In genomic region chr13:76014618-76015315, GRCh38 we compare ENCODE assay signal across 15 cellular contexts.
DNase-seq lines count a peak whose midpoint lies in the region; ATAC-seq and TF ChIP-seq lines count a peak whose summit lies in the region.
"Had no signal": no experiment of that assay in that cellular context is flagged by ENCODE, and none has a peak within 500 bp of the region (broad histone marks: within the 10 kb centered on the region; RNA-seq: fewer than 3 reads in every experiment).

No MANE protein-coding gene starts in this region.

- H3K36me3 ChIP-seq in RWPE2 (ENCODE audit: low read depth) (no peaks in the 10 kb centered on the region), suprapubic skin (no peaks in the 10 kb centered on the region)
- H3K36me3 ChIP-seq: BE2C, colonic mucosa had no signal

- no peak for TF ChIP-seq EP300 in suprapubic skin (IDR thresholded peaks at IDR 0.05)

- no peak overlapping the region for H3K27ac ChIP-seq in RWPE2 (ENCODE audit: poor library complexity, severe bottlenecking)
- no peak overlapping the region for H3K27ac ChIP-seq in suprapubic skin
- H3K27ac ChIP-seq: colonic mucosa, HL-60 had no signal

- H3K4me3 Mint-ChIP-seq in nephron = no peak overlapping the region
- H3K4me3 Mint-ChIP-seq in activated CD4-positive, alpha-beta memory T cell treated with anti-CD3 and anti-CD28 coated beads for 36 hours = no peak overlapping the region
- H3K4me3 Mint-ChIP-seq: activated T-helper 1 cell treated with anti-CD3 and anti-CD28 coated beads, Interleukin-12 subunit alpha, Interleukin-12 subunit beta, Interleukin-2, Interleukin-4 antibody, amounts not matched to agents 30 ng/mL and 10 ng/mL and 1 ng/mL, durations not matched to agents 14 hours and 24 hours and 36 hours had no signal

- H3K27me3 ChIP-seq in RWPE2 (ENCODE audit: insufficient read depth, poor library complexity, severe bottlenecking) = no peaks in the 10 kb centered on the region
- no peaks in the 10 kb centered on the region for H3K27me3 ChIP-seq in suprapubic skin
- H3K27me3 ChIP-seq: BE2C, colonic mucosa had no signal

- CTCF ChIA-PET in activated CD4-positive, alpha-beta memory T cell treated with anti-CD3 and anti-CD28 coated beads for 36 hours (lab: Charles Lee) = no interaction called here

- H3K36me3 Mint-ChIP-seq in nephron (ENCODE audit: low read depth) = no peaks in the 10 kb centered on the region
- no peaks in the 10 kb centered on the region for H3K36me3 Mint-ChIP-seq in activated CD4-positive, alpha-beta memory T cell treated with anti-CD3 and anti-CD28 coated beads for 36 hours

- H3K4me1 ChIP-seq in RWPE2 (ENCODE audit: insufficient read depth, poor library complexity, severe bottlenecking) = no peaks in the 10 kb centered on the region
- peaks cover 4% of the 10 kb centered on the region for H3K4me1 ChIP-seq in suprapubic skin
- H3K4me1 ChIP-seq: BE2C, colonic mucosa had no signal

- H3K9me3 Mint-ChIP-seq in nephron = no peaks in the 10 kb centered on the region
- H3K9me3 Mint-ChIP-seq in activated CD4-positive, alpha-beta memory T cell treated with anti-CD3 and anti-CD28 coated beads for 36 hours = no peaks in the 10 kb centered on the region
- H3K9me3 Mint-ChIP-seq: activated T-helper 1 cell treated with anti-CD3 and anti-CD28 coated beads, Interleukin-12 subunit alpha, Interleukin-12 subunit beta, Interleukin-2, Interleukin-4 antibody, amounts not matched to agents 30 ng/mL and 10 ng/mL and 1 ng/mL, durations not matched to agents 14 hours and 24 hours and 36 hours had no signal

- H3K27ac Mint-ChIP-seq in nephron = peak overlapping the region; percentile 61 to 83 (median 81)
- H3K27ac Mint-ChIP-seq in activated CD4-positive, alpha-beta memory T cell treated with anti-CD3 and anti-CD28 coated beads for 36 hours = no peak overlapping the region
- H3K27ac Mint-ChIP-seq: activated T-helper 1 cell treated with anti-CD3 and anti-CD28 coated beads, Interleukin-12 subunit alpha, Interleukin-12 subunit beta, Interleukin-2, Interleukin-4 antibody, amounts not matched to agents 30 ng/mL and 10 ng/mL and 1 ng/mL, durations not matched to agents 14 hours and 24 hours and 36 hours; progenitor cell of endocrine pancreas had no signal

- WGBS in suprapubic skin = 36% methylated on average over 4 of the region's 4 CpGs

- intact Hi-C loops in activated CD4-positive, alpha-beta memory T cell treated with anti-CD3 and anti-CD28 coated beads for 36 hours (cut with micrococcal nuclease) = no loop called here

- DNase-seq in COLO829 (ENCODE audit: low spot score) = peak; percentile 48
- no peak for DNase-seq in RWPE2 (ENCODE audit: low spot score)
- peak; percentile 54 for DNase-seq in fibroblast of peridontal ligament (ENCODE audit: extremely low read depth)
- no peak for DNase-seq in DMS53 treated with DMSO at 0.1 percent for 48 hours (lab: John Stamatoyannopoulos, UW; ENCODE audit: unreplicated experiment)
- DNase-seq in activated CD4-positive, alpha-beta memory T cell treated with anti-CD3 and anti-CD28 coated beads for 36 hours = no peak
- DNase-seq in suprapubic skin (ENCODE audit: low spot score in 2 of 2) = no peak
- no peak for DNase-seq in NCI-H1105 treated with DMSO at 0.1 percent for 48 hours (lab: John Stamatoyannopoulos, UW)
- DNase-seq: BE2C, colonic mucosa, NCI-H1436 had no signal

- H3K4me3 ChIP-seq in RWPE2 (ENCODE audit: severe bottlenecking) = no peak overlapping the region
- no peak overlapping the region for H3K4me3 ChIP-seq in suprapubic skin
- H3K4me3 ChIP-seq: colonic mucosa had no signal

- ATAC-seq in RWPE2 (ENCODE audit: low read depth) = peak; percentile 74
- ATAC-seq: Panc1 had no signal

- TF ChIP-seq POLR2A in suprapubic skin (IDR thresholded peaks at IDR 0.05) = no peak

- POLR2A ChIA-PET in activated CD4-positive, alpha-beta memory T cell treated with anti-CD3 and anti-CD28 coated beads for 36 hours (lab: Charles Lee) = no interaction called here

- peaks cover 29% of the 10 kb centered on the region for H3K4me1 Mint-ChIP-seq in nephron
- no peaks in the 10 kb centered on the region for H3K4me1 Mint-ChIP-seq in activated CD4-positive, alpha-beta memory T cell treated with anti-CD3 and anti-CD28 coated beads for 36 hours (ENCODE audit: low read depth)

- peaks cover 4% of the 10 kb centered on the region for H3K27me3 Mint-ChIP-seq in nephron (ENCODE audit: low read depth)
- no peaks in the 10 kb centered on the region for H3K27me3 Mint-ChIP-seq in activated CD4-positive, alpha-beta memory T cell treated with anti-CD3 and anti-CD28 coated beads for 36 hours
- H3K27me3 Mint-ChIP-seq: progenitor cell of endocrine pancreas had no signal

- no peaks in the 10 kb centered on the region for H3K9me3 ChIP-seq in RWPE2 (ENCODE audit: severe bottlenecking)
- no peaks in the 10 kb centered on the region for H3K9me3 ChIP-seq in suprapubic skin
- H3K9me3 ChIP-seq: BE2C, colonic mucosa had no signal

- TF ChIP-seq CTCF in RWPE2 (IDR thresholded peaks at IDR 0.05; ENCODE audit: poor library complexity, severe bottlenecking) (no peak), nephron (IDR thresholded peaks at IDR 0.05; ENCODE audit: unreplicated experiment in 3 of 3) (no peak), suprapubic skin (IDR thresholded peaks at IDR 0.05) (no peak)

Comparison
In these comparisons a context has a peak if more than half of its experiments do, and no peak if none do; other contexts are left out.
1. DNase-seq: peak in COLO829 (single experiment) and fibroblast of peridontal ligament (single experiment); none in RWPE2 (single experiment), DMS53 treated with DMSO at 0.1 percent for 48 hours (single experiment), activated CD4-positive, alpha-beta memory T cell treated with anti-CD3 and anti-CD28 coated beads for 36 hours (single experiment), suprapubic skin (0 of 2) and NCI-H1105 treated with DMSO at 0.1 percent for 48 hours (single experiment).